2 cellular contexts compared by ENCODE assay signal in the genomic region with DNA sequence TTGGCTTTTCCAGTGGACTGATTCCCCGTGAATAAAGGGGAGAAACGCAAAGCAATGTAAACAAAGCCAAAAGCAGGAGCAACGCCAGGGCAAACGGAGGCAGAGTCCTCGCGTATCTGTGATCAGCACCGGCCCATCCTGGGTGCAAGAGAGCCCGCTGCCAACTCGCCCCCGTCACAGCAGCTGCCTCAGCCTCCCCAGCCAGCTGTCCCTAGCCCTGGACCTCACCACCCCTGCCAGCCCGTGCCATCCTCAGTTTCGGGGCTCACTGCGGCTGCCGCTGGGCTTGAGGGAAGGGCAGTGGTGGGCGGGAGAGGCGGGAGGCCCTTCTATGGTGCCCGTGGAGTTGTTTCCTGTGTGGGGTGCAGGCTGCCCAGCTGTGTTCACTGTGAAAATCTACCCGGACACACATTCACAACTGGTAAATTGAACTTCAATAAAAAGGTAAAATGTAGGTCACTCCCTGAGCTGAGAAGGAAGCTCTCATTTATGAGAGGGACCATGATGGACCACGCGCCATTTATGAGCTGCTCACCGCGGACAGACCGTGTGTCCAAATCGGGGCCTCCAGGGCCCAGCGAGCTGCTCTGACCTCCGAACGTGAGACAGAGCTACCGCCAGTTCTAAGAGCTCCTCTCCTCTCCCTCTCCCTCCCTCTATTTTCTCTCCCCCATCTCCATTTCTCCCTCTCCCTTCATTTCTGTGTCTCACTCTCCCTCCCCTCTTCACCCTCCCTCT.
A peak's percentile ranks its signal among the peaks of the same experiment; 100 is the strongest.
TF ChIP-seq lines count a peak whose summit lies in the region.

No MANE protein-coding gene starts in this region.

TF ChIP-seq in H1, 55 proteins besides CTCF, POLR2A, EP300 and RAD21:
- TF ChIP-seq YY1 (IDR thresholded peaks at IDR 0.05; ENCODE audit: low read depth, low read length) = no peak
- no peak for TF ChIP-seq BRCA1 (IDR thresholded peaks at IDR 0.05; ENCODE audit: low read depth, low read length)
- 0 out of 2 replicates have a peak, but pooled peaks have one; percentile 1 for TF ChIP-seq SUZ12 (IDR thresholded peaks at IDR 0.05; ENCODE audit: low read length)
- TF ChIP-seq EGR1 (IDR thresholded peaks at IDR 0.05; ENCODE audit: borderline replicate concordance, low read depth, low read length) = 0 out of 2 replicates have a peak, but pooled peaks have one; percentile 4
TF ChIP-seq in H1: peak in this region for 2.

TF ChIP-seq in neural cell, 6 proteins besides CTCF, POLR2A, EP300 and RAD21:
- TF ChIP-seq MXI1 (conservative IDR thresholded peaks at IDR 0.05; ENCODE audit: poor library complexity, severe bottlenecking) = no peak
- no peak for TF ChIP-seq EZH2 (IDR thresholded peaks at IDR 0.05; ENCODE audit: borderline replicate concordance, insufficient read depth, low read length, poor library complexity, severe bottlenecking)
- TF ChIP-seq REST (IDR thresholded peaks at IDR 0.05; ENCODE audit: borderline replicate concordance) = no peak
- TF ChIP-seq SMC3 (conservative IDR thresholded peaks at IDR 0.05; ENCODE audit: poor library complexity) = no peak
- no peak for TF ChIP-seq POLR2AphosphoS5 (IDR thresholded peaks at IDR 0.05)
- TF ChIP-seq TAF1 (IDR thresholded peaks at IDR 0.05; ENCODE audit: low read depth) = no peak
